In genomic region chr12:128906485-128907137, GRCh38 we compare ENCODE assay signal across 16 cellular contexts. TPM values are rescaled to one million over a fixed set of nuclear protein-coding genes. Genes with fewer than 3 reads are reported as not detected.
DNase-seq lines count a peak whose midpoint lies in the region; ATAC-seq and TF ChIP-seq lines count a peak whose summit lies in the region.
"Had no signal": no experiment of that assay in that cellular context is flagged by ENCODE, and none has a peak within 500 bp of the region (broad histone marks: within the 10 kb centered on the region; RNA-seq: fewer than 3 reads in every experiment).

No MANE protein-coding gene starts in this region.

- H3K27ac Mint-ChIP-seq in activated naive CD8-positive, alpha-beta T cell treated with anti-CD3 and anti-CD28 coated beads for 36 hours = peak overlapping the region; percentile 0
- no peak overlapping the region for H3K27ac Mint-ChIP-seq in activated naive CD8-positive, alpha-beta T cell treated with anti-CD3 and anti-CD28 coated beads, Interleukin-2, amount 50 U/mL, for 24 hours
- peak overlapping the region; percentile 26 for H3K27ac Mint-ChIP-seq in activated T-helper 2 cell treated with anti-CD3 and anti-CD28 coated beads, Interferon-gamma antibody, Interleukin-2, Interleukin-4, amounts not matched to agents 10 μg/mL and 5 μg/mL and 100 μg/mL, durations not matched to agents 14 hours and 24 hours and 36 hours
- H3K27ac Mint-ChIP-seq: B cell; CD4-positive, alpha-beta memory T cell had no signal

- H3K27me3 Mint-ChIP-seq in activated naive CD8-positive, alpha-beta T cell treated with anti-CD3 and anti-CD28 coated beads for 36 hours = peaks cover 4% of the 10 kb centered on the region
- H3K27me3 Mint-ChIP-seq in activated naive CD8-positive, alpha-beta T cell treated with anti-CD3 and anti-CD28 coated beads, Interleukin-2, amount 50 U/mL, for 24 hours = peaks cover 6% of the 10 kb centered on the region
- H3K27me3 Mint-ChIP-seq in activated T-helper 2 cell treated with anti-CD3 and anti-CD28 coated beads, Interferon-gamma antibody, Interleukin-2, Interleukin-4, amounts not matched to agents 10 μg/mL and 5 μg/mL and 100 μg/mL, durations not matched to agents 14 hours and 24 hours and 36 hours (ENCODE audit: low read depth) = peaks cover 2% of the 10 kb centered on the region
- H3K27me3 Mint-ChIP-seq: B cell had no signal

- WGBS in right lobe of liver (ENCODE audit: insufficient coverage, low coverage, low lambda C conversion rate, missing lambda C conversion rate) = 54% methylated on average over 4 of the region's 4 CpGs

- intact Hi-C loops in activated T-helper 2 cell treated with anti-CD3 and anti-CD28 coated beads, Interferon-gamma antibody, Interleukin-2, Interleukin-4, amounts not matched to agents 10 μg/mL and 5 μg/mL and 100 μg/mL, durations not matched to agents 14 hours and 24 hours and 36 hours (cut with micrococcal nuclease) = no loop called here
- intact Hi-C loops in right lobe of liver (cut with DNase I) = loop anchor here in 1 of 2 donors (5.0 kb wide), 1 partner anchor 89 kb away; no protein-coding TSS in a partner anchor

- peaks cover 0 to 35% (median 10%) of the 10 kb centered on the region in 4 donors for H3K4me1 ChIP-seq in right lobe of liver
- H3K4me1 ChIP-seq: HAP-1 had no signal

- H3K4me3 ChIP-seq in right lobe of liver = peak overlapping the region in 1 of 3 donors; percentile 30
- H3K4me3 ChIP-seq: HAP-1 had no signal

- H3K36me3 ChIP-seq in right lobe of liver = no peaks in the 10 kb centered on the region
- H3K36me3 ChIP-seq: HAP-1 had no signal

- no peaks in the 10 kb centered on the region for H3K9me3 Mint-ChIP-seq in activated naive CD8-positive, alpha-beta T cell treated with anti-CD3 and anti-CD28 coated beads for 36 hours
- H3K9me3 Mint-ChIP-seq in activated naive CD8-positive, alpha-beta T cell treated with anti-CD3 and anti-CD28 coated beads, Interleukin-2, amount 50 U/mL, for 24 hours = no peaks in the 10 kb centered on the region
- H3K9me3 Mint-ChIP-seq in activated T-helper 2 cell treated with anti-CD3 and anti-CD28 coated beads, Interferon-gamma antibody, Interleukin-2, Interleukin-4, amounts not matched to agents 10 μg/mL and 5 μg/mL and 100 μg/mL, durations not matched to agents 14 hours and 24 hours and 36 hours = no peaks in the 10 kb centered on the region

- TF ChIP-seq POLR2A in right lobe of liver (IDR thresholded peaks at IDR 0.05) = no peak

- H3K9me3 ChIP-seq in right lobe of liver = no peaks in the 10 kb centered on the region
- H3K9me3 ChIP-seq: HAP-1 had no signal

- no peak for TF ChIP-seq CTCF in right lobe of liver (IDR thresholded peaks at IDR 0.05)

- H3K4me3 Mint-ChIP-seq in activated naive CD8-positive, alpha-beta T cell treated with anti-CD3 and anti-CD28 coated beads for 36 hours = no peak overlapping the region
- H3K4me3 Mint-ChIP-seq in activated naive CD8-positive, alpha-beta T cell treated with anti-CD3 and anti-CD28 coated beads, Interleukin-2, amount 50 U/mL, for 24 hours = no peak overlapping the region
- H3K4me3 Mint-ChIP-seq in activated T-helper 2 cell treated with anti-CD3 and anti-CD28 coated beads, Interferon-gamma antibody, Interleukin-2, Interleukin-4, amounts not matched to agents 10 μg/mL and 5 μg/mL and 100 μg/mL, durations not matched to agents 14 hours and 24 hours and 36 hours (ENCODE audit: low read depth) = no peak overlapping the region
- H3K4me3 Mint-ChIP-seq: B cell; CD4-positive, alpha-beta memory T cell had no signal

- H3K27me3 ChIP-seq in right lobe of liver = no peaks in the 10 kb centered on the region

- peaks cover 2% of the 10 kb centered on the region for H3K36me3 Mint-ChIP-seq in activated naive CD8-positive, alpha-beta T cell treated with anti-CD3 and anti-CD28 coated beads for 36 hours
- peaks cover 1% of the 10 kb centered on the region for H3K36me3 Mint-ChIP-seq in activated naive CD8-positive, alpha-beta T cell treated with anti-CD3 and anti-CD28 coated beads, Interleukin-2, amount 50 U/mL, for 24 hours (ENCODE audit: low read depth)
- H3K36me3 Mint-ChIP-seq in activated T-helper 2 cell treated with anti-CD3 and anti-CD28 coated beads, Interferon-gamma antibody, Interleukin-2, Interleukin-4, amounts not matched to agents 10 μg/mL and 5 μg/mL and 100 μg/mL, durations not matched to agents 14 hours and 24 hours and 36 hours (ENCODE audit: low read depth) = no peaks in the 10 kb centered on the region
- H3K36me3 Mint-ChIP-seq: CD4-positive, alpha-beta memory T cell had no signal

- peaks cover 14% of the 10 kb centered on the region for H3K4me1 Mint-ChIP-seq in activated naive CD8-positive, alpha-beta T cell treated with anti-CD3 and anti-CD28 coated beads for 36 hours
- H3K4me1 Mint-ChIP-seq in activated naive CD8-positive, alpha-beta T cell treated with anti-CD3 and anti-CD28 coated beads, Interleukin-2, amount 50 U/mL, for 24 hours = peaks cover 16% of the 10 kb centered on the region
- peaks cover 17% of the 10 kb centered on the region for H3K4me1 Mint-ChIP-seq in activated T-helper 2 cell treated with anti-CD3 and anti-CD28 coated beads, Interferon-gamma antibody, Interleukin-2, Interleukin-4, amounts not matched to agents 10 μg/mL and 5 μg/mL and 100 μg/mL, durations not matched to agents 14 hours and 24 hours and 36 hours (ENCODE audit: low read depth)
- H3K4me1 Mint-ChIP-seq: B cell; CD4-positive, alpha-beta memory T cell had no signal

- ATAC-seq in activated naive CD8-positive, alpha-beta T cell treated with anti-CD3 and anti-CD28 coated beads, Interleukin-2, amount 50 U/mL, for 24 hours = no peak
- ATAC-seq in right lobe of liver (no peak), HG02884 (IDR thresholded peaks at IDR 0.05; ENCODE audit: unreplicated experiment) (no peak)

- H3K27ac ChIP-seq in right lobe of liver = peak overlapping the region; percentile 81 to 95 (median 91)
- H3K27ac ChIP-seq: C4-2B had no signal

- no peak for DNase-seq in activated naive CD8-positive, alpha-beta T cell treated with anti-CD3 and anti-CD28 coated beads for 36 hours
- DNase-seq in activated naive CD8-positive, alpha-beta T cell treated with anti-CD3 and anti-CD28 coated beads, Interleukin-2, amount 50 U/mL, for 24 hours = no peak
- DNase-seq in activated T-helper 2 cell treated with anti-CD3 and anti-CD28 coated beads, Interferon-gamma antibody, Interleukin-2, Interleukin-4, amounts not matched to agents 10 μg/mL and 5 μg/mL and 100 μg/mL, durations not matched to agents 14 hours and 24 hours and 36 hours (ENCODE audit: low spot score) = no peak
- DNase-seq in right lobe of liver (no peak), C1 segment of cervical spinal cord (lab: John Stamatoyannopoulos, UW) (no peak), DMS114 treated with DMSO at 0.1 percent for 48 hours (lab: John Stamatoyannopoulos, UW; ENCODE audit: unreplicated experiment) (no peak)
- DNase-seq: ACHN; CD4-positive, alpha-beta memory T cell; DMS153; DMS79 treated with DMSO at 0.1 percent for 48 hours; EL had no signal

RNA-seq across cellular contexts. Expression of gene GLT1D1, which starts 53.3 kb away (rescaled TPM):
- under 1 TPM; 0.27 to 0.30 TPM for total RNA-seq in activated naive CD8-positive, alpha-beta T cell treated with anti-CD3 and anti-CD28 coated beads for 36 hours
- 3.2 and 3.8 TPM in 2 replicates for total RNA-seq in activated T-helper 2 cell treated with anti-CD3 and anti-CD28 coated beads, Interferon-gamma antibody, Interleukin-2, Interleukin-4, amounts not matched to agents 10 μg/mL and 5 μg/mL and 100 μg/mL, durations not matched to agents 14 hours and 24 hours and 36 hours
- total RNA-seq in right lobe of liver = 10 to 100 TPM; 14.9 to 21.9 (median 20.2) TPM
- total RNA-seq: A172; CD4-positive, alpha-beta memory T cell had no signal
